Comparison of ENCODE assay signal across 7 cellular contexts in the genomic region with DNA sequence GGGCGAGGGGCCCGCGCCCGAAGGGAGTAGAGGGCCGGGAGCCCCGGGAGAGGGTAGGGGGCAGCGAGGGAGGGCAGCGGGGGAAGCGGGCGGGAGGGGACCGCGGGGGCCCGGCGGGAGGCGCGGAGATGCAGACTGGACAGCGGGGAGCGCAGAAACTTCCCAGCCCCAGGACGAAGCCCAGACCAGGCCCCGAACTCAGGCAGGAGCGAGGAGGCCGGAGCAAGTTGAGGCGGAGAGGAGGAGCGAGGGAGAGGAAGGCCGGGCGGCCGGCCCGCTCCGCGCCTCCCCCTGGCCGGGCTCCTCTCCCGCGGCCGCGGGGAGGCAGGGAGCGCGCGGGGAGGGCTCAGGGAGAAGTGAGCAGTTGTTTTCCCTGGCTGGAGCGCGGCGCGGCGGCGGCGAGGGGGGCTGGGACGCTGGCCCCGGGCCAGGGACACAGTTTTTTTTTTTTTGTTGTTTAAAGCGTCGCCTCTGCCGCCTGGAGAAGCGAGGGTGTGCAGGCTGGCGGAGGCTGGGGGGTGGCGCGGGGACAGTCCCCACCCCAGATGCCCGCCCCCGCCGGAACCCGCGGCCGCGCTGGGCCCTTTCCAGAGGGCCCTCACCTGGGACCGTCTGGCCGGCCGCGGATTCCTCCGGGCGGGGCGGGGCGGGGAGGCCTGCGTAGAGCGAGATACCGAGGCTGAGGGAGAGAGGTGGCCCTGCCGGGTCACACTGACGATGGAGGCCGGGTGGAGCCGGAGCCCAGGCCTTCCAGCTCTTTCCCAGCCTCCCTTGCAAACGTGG. TPM values are rescaled to one million over a fixed set of nuclear protein-coding genes. Genes with fewer than 3 reads are reported as not detected.
DNase-seq lines count a peak whose midpoint lies in the region; ATAC-seq and TF ChIP-seq lines count a peak whose summit lies in the region.

A gene (minus strand): TSS at position 358 of the 783 bp plus-strand sequence. CDS start 400 bp downstream, outside the sequence.

- TF ChIP-seq CTCF in VCaP (conservative IDR thresholded peaks at IDR 0.05), result peak; percentile 37

- peaks cover 33 to 46% of the 10 kb centered on the region in 2 donors for H3K4me1 ChIP-seq in duodenal mucosa (ENCODE audit: control insufficient read depth in 1 of 2, insufficient read depth in 2 of 2, low read length in 2 of 2)

- H3K27me3 ChIP-seq in duodenal mucosa (ENCODE audit: control insufficient read depth in 1 of 2, insufficient read depth in 2 of 2, low read length in 2 of 2), result no peaks in the 10 kb centered on the region

- no peaks in the 10 kb centered on the region for H3K36me3 ChIP-seq in duodenal mucosa (ENCODE audit: control insufficient read depth in 1 of 2, insufficient read depth in 2 of 2, low read length in 2 of 2)

- H3K9me3 ChIP-seq in duodenal mucosa (ENCODE audit: control insufficient read depth in 1 of 2, low read length in 2 of 2), result no peaks in the 10 kb centered on the region

- in situ Hi-C loops in G401 (cut with HindIII; ENCODE audit: low sequenced_read_pairs), result no loop called here

- DNase-seq in G401 (ENCODE audit: low spot score), result peak; percentile 77
- peak; percentile 50 for DNase-seq in LoVo (ENCODE audit: low spot score)
- peak; percentile 93 for DNase-seq in left kidney (ENCODE audit: low read depth, low spot score)
- peak; percentile 53 to 65 for DNase-seq in stimulated activated CD4-positive, alpha-beta T cell treated with anti-CD3 and anti-CD28 coated beads, Interleukin-2, amount 100 ng/mL, for 24 hours

- ATAC-seq in GM19035 (IDR thresholded peaks at IDR 0.05; ENCODE audit: unreplicated experiment), result no peak

- H3K27ac ChIP-seq in VCaP (peak within 1 kb of the TSS; percentile 98), duodenal mucosa (ENCODE audit: low read depth, low read length) (peak within 1 kb of the TSS; percentile 80)

- peak within 1 kb of the TSS; percentile 35 to 64 for H3K4me3 ChIP-seq in duodenal mucosa (ENCODE audit: low read depth in 1 of 2, low read length in 2 of 2)

- H3K9ac ChIP-seq in duodenal mucosa (ENCODE audit: low read depth in 1 of 2, low read length in 2 of 2), result peak within 1 kb of the TSS; percentile 51 to 79

RNA-seq across cellular contexts. Expression of the gene that starts here (rescaled TPM):
- 32.5 and 53.2 TPM in 2 replicates for total RNA-seq in G401 (2014; rRNA removed; shearing (Covaris generic))
